In the genomic region with DNA sequence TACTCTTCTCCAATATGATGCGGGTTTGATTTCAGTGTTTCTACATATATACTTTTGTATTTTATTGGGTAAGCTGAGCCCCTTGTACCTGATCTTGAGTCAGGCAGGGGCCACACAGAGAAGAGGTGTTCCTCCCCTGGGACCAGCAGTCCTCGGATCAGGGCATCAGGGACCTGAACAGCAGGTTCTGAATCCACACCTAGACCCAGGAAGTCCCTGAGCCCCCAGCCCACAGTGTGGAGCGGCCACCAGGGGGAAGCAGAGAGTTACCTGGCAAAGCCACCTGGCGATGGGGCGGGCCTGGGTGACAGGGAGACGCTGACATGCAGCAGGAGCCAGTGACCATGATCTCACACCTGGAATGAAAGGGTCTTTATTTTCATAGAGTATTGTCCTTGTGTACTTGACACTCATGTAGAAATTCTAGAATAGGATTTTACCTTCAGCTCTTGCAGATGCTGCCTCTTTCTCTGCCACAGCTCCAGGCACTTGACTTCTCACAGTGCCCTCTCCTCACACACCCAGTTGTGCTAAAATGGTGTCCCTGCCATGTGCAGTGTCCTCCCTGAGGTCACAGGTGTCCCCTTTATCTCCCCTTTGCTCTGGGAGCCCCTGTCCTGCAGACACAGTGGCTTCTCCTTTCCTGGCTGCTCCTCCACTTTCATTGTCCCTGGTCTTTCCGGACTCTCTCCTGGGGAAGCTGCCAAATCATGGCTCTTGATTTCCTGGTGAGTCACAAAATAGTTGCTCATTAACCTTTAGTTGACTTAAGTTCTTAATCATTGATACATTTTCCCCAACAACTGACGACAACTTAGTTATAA, we compare ENCODE assay signal across 8 cellular contexts. TPM values are rescaled to one million over a fixed set of nuclear protein-coding genes. Genes with fewer than 3 reads are reported as not detected.
DNase-seq lines count a peak whose midpoint lies in the region; ATAC-seq and TF ChIP-seq lines count a peak whose summit lies in the region.

No MANE protein-coding gene starts in this region.

- H3K4me3 ChIP-seq in BLaER1 (no peak overlapping the region), SU-DHL-6 (ENCODE audit: insufficient read depth, low read length, poor library complexity, severe bottlenecking) (no peak overlapping the region), adipocyte (ENCODE audit: low read length) (no peak overlapping the region), gastrocnemius medialis (no peak overlapping the region)

- no peak for TF ChIP-seq POLR2A in gastrocnemius medialis (IDR thresholded peaks at IDR 0.05)

- H3K27me3 ChIP-seq in BLaER1 (no peaks in the 10 kb centered on the region), SU-DHL-6 (ENCODE audit: low read length) (no peaks in the 10 kb centered on the region), adipocyte (replicated peaks; ENCODE audit: control insufficient read depth, insufficient read depth, low read length) (no peaks in the 10 kb centered on the region), gastrocnemius medialis (no peaks in the 10 kb centered on the region)

- in situ Hi-C loops in gastrocnemius medialis (cut with MboI; ENCODE audit: low sequenced_read_pairs in 4 of 4), result loop anchor here in 2 of 4 donors (10.0 to 25.0 kb wide), 2 partner anchors 62 to 231 kb away; no protein-coding TSS in a partner anchor

- H4K20me1 ChIP-seq in BLaER1 (no peaks in the 10 kb centered on the region), SU-DHL-6 (ENCODE audit: low read depth, low read length) (no peaks in the 10 kb centered on the region)

- peaks cover 4% of the 10 kb centered on the region; the same call in 1 of the 2 replicates for H3F3A ChIP-seq in SU-DHL-6 (ENCODE audit: insufficient read depth)

- peak; percentile 79 for TF ChIP-seq CTCF in SU-DHL-6 (IDR thresholded peaks at IDR 0.05; ENCODE audit: insufficient read depth, low read length, poor library complexity, severe bottlenecking)
- TF ChIP-seq CTCF in gastrocnemius medialis (IDR thresholded peaks at IDR 0.05 in 4 of 5, conservative IDR thresholded peaks at IDR 0.05 in 1 of 5), result no peak

- H3K79me2 ChIP-seq in SU-DHL-6 (ENCODE audit: insufficient read depth, low read length), result no peaks in the 10 kb centered on the region

- intact Hi-C loops in gastrocnemius medialis (cut with DNase I; ENCODE audit: low total_unique reads), result no loop called here

- H3K9me3 ChIP-seq in BLaER1 (no peaks in the 10 kb centered on the region), SU-DHL-6 (ENCODE audit: insufficient read depth, low read length) (no peaks in the 10 kb centered on the region), adipocyte (ENCODE audit: control insufficient read depth, low read length) (no peaks in the 10 kb centered on the region), gastrocnemius medialis (no peaks in the 10 kb centered on the region)

- peak; percentile 80 for ATAC-seq in left lobe of liver
- ATAC-seq in gastrocnemius medialis, result no peak
- no peak for ATAC-seq in GM19463 (IDR thresholded peaks at IDR 0.05; ENCODE audit: unreplicated experiment)

- DNase-seq in HK-2 (ENCODE audit: unreplicated experiment) (peak; percentile 44), adipocyte (ENCODE audit: low read depth) (peak; percentile 34), left lobe of liver (ENCODE audit: low spot score) (peak; percentile 80), gastrocnemius medialis (no peak)
- peak; percentile 24 to 31 for DNase-seq in stimulated activated CD8-positive, alpha-beta memory T cell treated with anti-CD3 and anti-CD28 coated beads, Interleukin-2, amount 100 ng/mL, for 1 hour (ENCODE audit: low read depth in 2 of 2)

- H3K9ac ChIP-seq in BLaER1 (no peak overlapping the region), SU-DHL-6 (ENCODE audit: low read length) (no peak overlapping the region), adipocyte (ENCODE audit: low read length) (no peak overlapping the region)

- H3K36me3 ChIP-seq in BLaER1, result no peaks in the 10 kb centered on the region
- H3K36me3 ChIP-seq in SU-DHL-6 (ENCODE audit: low read length), result no peaks in the 10 kb centered on the region
- H3K36me3 ChIP-seq in adipocyte (ENCODE audit: control insufficient read depth, insufficient read depth, low read length, severe bottlenecking), result no peaks in the 10 kb centered on the region
- no peaks in the 10 kb centered on the region for H3K36me3 ChIP-seq in gastrocnemius medialis

- peak overlapping the region; percentile 22; the same call in 1 of the 2 replicates for H3K4me2 ChIP-seq in BLaER1
- H3K4me2 ChIP-seq in SU-DHL-6 (ENCODE audit: low read depth, low read length, poor library complexity, severe bottlenecking), result peak overlapping the region; percentile 35

- H3K4me1 ChIP-seq in BLaER1 (peaks cover 37% of the 10 kb centered on the region), adipocyte (ENCODE audit: control insufficient read depth, insufficient read depth, low read length) (peaks cover 35% of the 10 kb centered on the region), gastrocnemius medialis (no peaks in the 10 kb centered on the region)

- H2AFZ ChIP-seq in SU-DHL-6 (ENCODE audit: low read depth, low read length, severe bottlenecking), result no peak overlapping the region

- H3K27ac ChIP-seq in BLaER1, result no peak overlapping the region
- H3K27ac ChIP-seq in SU-DHL-6 (ENCODE audit: low read depth, low read length), result peak overlapping the region; percentile 56
- H3K27ac ChIP-seq in gastrocnemius medialis, result no peak overlapping the region

- no peaks in the 10 kb centered on the region for H3K9me2 ChIP-seq in SU-DHL-6 (replicated peaks; ENCODE audit: insufficient read depth, low read length)

RNA-seq across cellular contexts. Expression of a gene that starts 48.5 kb away (rescaled TPM):
- total RNA-seq in left lobe of liver (not detected), gastrocnemius medialis (not detected)

Comparison
In these comparisons a context has a peak if more than half of its experiments do, and no peak if none do; other contexts are left out.
1. DNase-seq: peak in HK-2 (single experiment), adipocyte (single experiment), left lobe of liver (single experiment) and stimulated activated CD8-positive, alpha-beta memory T cell treated with anti-CD3 and anti-CD28 coated beads, Interleukin-2, amount 100 ng/mL, for 1 hour (2 of 2); none in gastrocnemius medialis (0 of 2).